ENCODE assay signal across 22 cellular contexts in genomic region chr19:52155596-52156359, GRCh38. TPM values are rescaled to one million over a fixed set of nuclear protein-coding genes. Genes with fewer than 3 reads are reported as not detected.
A peak's percentile ranks its signal among the peaks of the same experiment; 100 is the strongest.
DNase-seq lines count a peak whose midpoint lies in the region; ATAC-seq, FAIRE-seq and TF ChIP-seq lines count a peak whose summit lies in the region.
"Had no signal": no experiment of that assay in that cellular context is flagged by ENCODE, and none has a peak within 500 bp of the region (broad histone marks: within the 10 kb centered on the region; RNA-seq: fewer than 3 reads in every experiment).

No MANE protein-coding gene starts in this region.

- DNase-seq in CD4-positive, CD25-positive, alpha-beta regulatory T cell: no peak
- peak; percentile 5 for DNase-seq in HT-29 (ENCODE audit: low spot score)
- DNase-seq in H1 (ENCODE audit: low read depth in 1 of 2, low spot score in 2 of 2): no peak
- DNase-seq in naive thymus-derived CD4-positive, alpha-beta T cell: no peak
- DNase-seq in smooth muscle cell (lab: John Stamatoyannopoulos, UW; ENCODE audit: unreplicated experiment): no peak
- no peak for DNase-seq in LoVo (ENCODE audit: low spot score)
- no peak for DNase-seq in naive thymus-derived CD8-positive, alpha-beta T cell
- DNase-seq: KG1, MM.1S, NCI-H1417, NCI-H1694, NCI-H2029 treated with DMSO at 0.1 percent for 48 hours, NCI-H226, NCI-H510A, NCI-H69, SHP77 had no signal

- H2BK5ac ChIP-seq in H1 (ENCODE audit: low read depth, low read length): no peak overlapping the region

- no peak overlapping the region for H3K4ac ChIP-seq in H1 (replicated peaks; ENCODE audit: insufficient read length, low read depth, low read length)

- no peaks in the 10 kb centered on the region for H3F3A ChIP-seq in smooth muscle cell (ENCODE audit: low read depth)

- H3K79me2 ChIP-seq in H1 (ENCODE audit: control insufficient read depth in 1 of 2, insufficient read depth in 2 of 2, low read length in 2 of 2): no peaks in the 10 kb centered on the region
- no peaks in the 10 kb centered on the region for H3K79me2 ChIP-seq in smooth muscle cell (ENCODE audit: low read depth)

- H3K9me3 Mint-ChIP-seq in CD4-positive, CD25-positive, alpha-beta regulatory T cell: peaks cover 4 to 88% (median 48%) of the 10 kb centered on the region in 7 donors
- peaks cover 22 to 99% (median 80%) of the 10 kb centered on the region in 11 donors for H3K9me3 Mint-ChIP-seq in naive thymus-derived CD4-positive, alpha-beta T cell
- peaks cover 18 to 99% (median 66%) of the 10 kb centered on the region in 9 donors for H3K9me3 Mint-ChIP-seq in naive thymus-derived CD8-positive, alpha-beta T cell

- no peak overlapping the region for H3K23ac ChIP-seq in H1 (ENCODE audit: insufficient read length)

- peak overlapping the region; percentile 14 for H3K4me3 ChIP-seq in CD4-positive, CD25-positive, alpha-beta regulatory T cell (ENCODE audit: low read depth, low read length)
- H3K4me3 ChIP-seq in H1 (ENCODE audit: extremely low read depth in 1 of 4, insufficient read depth in 2 of 4, low read depth in 3 of 4, low read length in 4 of 4): no peak overlapping the region
- peak overlapping the region; percentile 19 for H3K4me3 ChIP-seq in naive thymus-derived CD4-positive, alpha-beta T cell (ENCODE audit: low read length)
- no peak overlapping the region for H3K4me3 ChIP-seq in smooth muscle cell

- H3K14ac ChIP-seq in H1 (ENCODE audit: insufficient read length): no peak overlapping the region

- intact Hi-C loops in naive thymus-derived CD4-positive, alpha-beta T cell (cut with micrococcal nuclease): no loop called here

- no peaks in the 10 kb centered on the region for H3K79me1 ChIP-seq in H1 (ENCODE audit: low read depth, low read length)

- peaks cover 44% of the 10 kb centered on the region for H3K36me3 ChIP-seq in CD4-positive, CD25-positive, alpha-beta regulatory T cell (ENCODE audit: control insufficient read depth, insufficient read depth, low read length)
- peaks cover 8 to 84% (median 37%) of the 10 kb centered on the region in 4 experiments for H3K36me3 ChIP-seq in H1 (ENCODE audit: control insufficient read depth in 2 of 4, insufficient read depth in 4 of 4, low read length in 3 of 4)
- peaks cover 23 to 59% (median 31%) of the 10 kb centered on the region in 3 experiments for H3K36me3 ChIP-seq in naive thymus-derived CD4-positive, alpha-beta T cell (ENCODE audit: control insufficient read depth in 2 of 3, insufficient read depth in 3 of 3, low read length in 3 of 3)
- peaks cover 68% of the 10 kb centered on the region for H3K36me3 ChIP-seq in smooth muscle cell (ENCODE audit: low read depth)

- H3K27me3 Mint-ChIP-seq in CD4-positive, CD25-positive, alpha-beta regulatory T cell: peaks cover 4% of the 10 kb centered on the region
- H3K27me3 Mint-ChIP-seq in naive thymus-derived CD4-positive, alpha-beta T cell: no peaks in the 10 kb centered on the region
- H3K27me3 Mint-ChIP-seq in naive thymus-derived CD8-positive, alpha-beta T cell: no peaks in the 10 kb centered on the region

- H2AFZ ChIP-seq in H1 (ENCODE audit: low read length) (no peak overlapping the region), smooth muscle cell (ENCODE audit: low read depth) (no peak overlapping the region)

- no peaks in the 10 kb centered on the region for H4K20me1 ChIP-seq in H1 (replicated peaks in 1 of 2; ENCODE audit: control insufficient read depth in 1 of 2, insufficient read depth in 2 of 2, low read length in 2 of 2)
- H4K20me1 ChIP-seq in smooth muscle cell (ENCODE audit: low read depth): no peaks in the 10 kb centered on the region

- POLR2A ChIA-PET in H1 (lab: Charles Lee; ENCODE audit: partially characterized antibody): no interaction called here
- POLR2A ChIA-PET in naive thymus-derived CD4-positive, alpha-beta T cell (lab: Charles Lee): no interaction called here
- POLR2A ChIA-PET in naive thymus-derived CD8-positive, alpha-beta T cell (lab: Charles Lee): no interaction called here

- no peak overlapping the region for H2BK12ac ChIP-seq in H1 (ENCODE audit: low read depth, low read length)

- H3K27ac Mint-ChIP-seq in CD4-positive, CD25-positive, alpha-beta regulatory T cell: no peak overlapping the region
- H3K27ac Mint-ChIP-seq in naive thymus-derived CD4-positive, alpha-beta T cell: no peak overlapping the region
- no peak overlapping the region for H3K27ac Mint-ChIP-seq in naive thymus-derived CD8-positive, alpha-beta T cell
- H3K27ac Mint-ChIP-seq: CD14-positive monocyte; T-helper 1 cell treated with Interleukin-12 subunit alpha and Interleukin-12 subunit beta and Interleukin-4 antibody, amounts not matched to agents 30 μg/mL and 1 μg/mL, for 36 hours had no signal

- H2BK20ac ChIP-seq in H1 (ENCODE audit: low read length): no peak overlapping the region

- no peak overlapping the region for H2AK5ac ChIP-seq in H1 (ENCODE audit: low read depth, low read length)

- TF ChIP-seq RAD21 in H1 (IDR thresholded peaks at IDR 0.05 in 1 of 2, conservative IDR thresholded peaks at IDR 0.05 in 1 of 2; ENCODE audit: low read depth in 2 of 2, low read length in 2 of 2): no peak

- no peak overlapping the region; the same call in 1 of the 2 replicates for H4K8ac ChIP-seq in H1 (ENCODE audit: extremely low read depth, insufficient read depth, low read length)

- no peak for FAIRE-seq in H1 (lab: Jason Lieb, UNC)
- FAIRE-seq: D721Med, G401.6 had no signal

- TF ChIP-seq EP300 in H1 (IDR thresholded peaks at IDR 0.05; ENCODE audit: borderline replicate concordance in 1 of 2, low read depth in 2 of 2, low read length in 2 of 2): no peak

- no peaks in the 10 kb centered on the region for H3K4me1 ChIP-seq in CD4-positive, CD25-positive, alpha-beta regulatory T cell (ENCODE audit: control insufficient read depth, insufficient read depth, low read length, poor library complexity, severe bottlenecking)
- H3K4me1 ChIP-seq in H1 (replicated peaks in 1 of 4; ENCODE audit: control insufficient read depth in 3 of 4, insufficient read depth in 4 of 4, low read length in 3 of 4) (no peaks in the 10 kb centered on the region), smooth muscle cell (ENCODE audit: low read depth) (no peaks in the 10 kb centered on the region)
- H3K4me1 ChIP-seq in naive thymus-derived CD4-positive, alpha-beta T cell (ENCODE audit: control insufficient read depth in 2 of 2, insufficient read depth in 2 of 2, low read length in 2 of 2): no peaks in the 10 kb centered on the region

- no peak overlapping the region for H3K56ac ChIP-seq in H1 (replicated peaks; ENCODE audit: insufficient read length, low read depth, low read length)

- H3K27me3 ChIP-seq in CD4-positive, CD25-positive, alpha-beta regulatory T cell (ENCODE audit: control insufficient read depth, insufficient read depth, low read length): no peaks in the 10 kb centered on the region
- H3K27me3 ChIP-seq in H1 (replicated peaks in 1 of 4; ENCODE audit: control insufficient read depth in 3 of 4, extremely low read depth in 1 of 4, insufficient read depth in 3 of 4, low read length in 3 of 4) (no peaks in the 10 kb centered on the region), smooth muscle cell (ENCODE audit: low read depth) (no peaks in the 10 kb centered on the region)
- H3K27me3 ChIP-seq in naive thymus-derived CD4-positive, alpha-beta T cell (ENCODE audit: control insufficient read depth in 2 of 2, insufficient read depth in 2 of 2, low read length in 2 of 2): no peaks in the 10 kb centered on the region

- CTCF ChIA-PET in H1 (lab: Charles Lee; ENCODE audit: partially characterized antibody): no interaction called here
- CTCF ChIA-PET in naive thymus-derived CD4-positive, alpha-beta T cell (lab: Charles Lee): no interaction called here

- H3K4me2 ChIP-seq in H1 (ENCODE audit: insufficient read depth in 1 of 2, low read depth in 2 of 2, low read length in 2 of 2) (no peak overlapping the region), smooth muscle cell (no peak overlapping the region)

- no peak overlapping the region for H3K4me3 Mint-ChIP-seq in CD4-positive, CD25-positive, alpha-beta regulatory T cell
- H3K4me3 Mint-ChIP-seq in naive thymus-derived CD4-positive, alpha-beta T cell: no peak overlapping the region
- peak overlapping the region in 1 of 10 donors; percentile 1 for H3K4me3 Mint-ChIP-seq in naive thymus-derived CD8-positive, alpha-beta T cell
- H3K4me3 Mint-ChIP-seq: CD14-positive monocyte; T-helper 1 cell treated with Interleukin-12 subunit alpha and Interleukin-12 subunit beta and Interleukin-4 antibody, amounts not matched to agents 30 μg/mL and 1 μg/mL, for 36 hours had no signal

- H2BK15ac ChIP-seq in H1 (ENCODE audit: low read length): no peak overlapping the region

- no peak overlapping the region for H2BK120ac ChIP-seq in H1 (replicated peaks; ENCODE audit: low read depth, low read length)

- H3K18ac ChIP-seq in H1 (ENCODE audit: extremely low read depth, low read length): no peak overlapping the region

- 94% methylated on average over 15 of the region's 15 CpGs; no CpG with 5 or more reads in 1 of the 2 experiments for WGBS in H1 (ENCODE audit: extremely low coverage in 1 of 2, insufficient coverage in 1 of 2, insufficient read length in 1 of 2, insufficient replicate concordance in 2 of 2, low coverage in 1 of 2, low lambda C conversion rate in 2 of 2, missing lambda C conversion rate in 1 of 2), 2 experiments
- WGBS in smooth muscle cell (ENCODE audit: low lambda C conversion rate): 97% methylated on average over 15 of the region's 15 CpGs

- H3K9ac ChIP-seq in H1 (replicated peaks in 1 of 4; ENCODE audit: extremely low read depth in 1 of 4, low read depth in 3 of 4, low read length in 3 of 4): no peak overlapping the region
- H3K9ac ChIP-seq in smooth muscle cell (ENCODE audit: low read depth): no peak overlapping the region

- TF ChIP-seq POLR2A in H1 (IDR thresholded peaks at IDR 0.05; ENCODE audit: control extremely low read depth in 1 of 2, low read depth in 2 of 2, low read length in 2 of 2): no peak

- H4K5ac ChIP-seq in H1 (ENCODE audit: insufficient read length, low read depth, low read length): no peak overlapping the region

- H3K23me2 ChIP-seq in H1 (ENCODE audit: low read depth, low read length): no peaks in the 10 kb centered on the region

- H3K4me1 Mint-ChIP-seq in CD4-positive, CD25-positive, alpha-beta regulatory T cell: peaks cover 0 to 5% (median 2%) of the 10 kb centered on the region in 4 donors
- peaks cover 0 to 3% (median 0%) of the 10 kb centered on the region in 7 donors for H3K4me1 Mint-ChIP-seq in naive thymus-derived CD4-positive, alpha-beta T cell
- H3K4me1 Mint-ChIP-seq in naive thymus-derived CD8-positive, alpha-beta T cell: peaks cover 0 to 2% (median 0%) of the 10 kb centered on the region in 4 donors
- H3K4me1 Mint-ChIP-seq: CD14-positive monocyte had no signal

- no peak for TF ChIP-seq CTCF in H1 (IDR thresholded peaks at IDR 0.05; ENCODE audit: control extremely low read depth in 1 of 3, insufficient read depth in 1 of 3, low read depth in 1 of 3, low read length in 3 of 3)
- no peak for TF ChIP-seq CTCF in smooth muscle cell (IDR thresholded peaks at IDR 0.05; ENCODE audit: borderline replicate concordance, insufficient read depth, poor library complexity, severe bottlenecking)

- H4K91ac ChIP-seq in H1 (replicated peaks; ENCODE audit: insufficient read length, low read length): no peak overlapping the region

- no peak for ATAC-seq in CD4-positive, CD25-positive, alpha-beta regulatory T cell (ENCODE audit: low read depth in 2 of 2)
- no peak for ATAC-seq in naive thymus-derived CD4-positive, alpha-beta T cell
- ATAC-seq in naive thymus-derived CD8-positive, alpha-beta T cell: no peak
- ATAC-seq: Panc1 had no signal

- H3K27ac ChIP-seq in CD4-positive, CD25-positive, alpha-beta regulatory T cell (ENCODE audit: insufficient read depth, low read length, poor library complexity, severe bottlenecking): no peak overlapping the region
- H3K27ac ChIP-seq in H1 (ENCODE audit: low read depth, low read length): no peak overlapping the region
- H3K27ac ChIP-seq in naive thymus-derived CD4-positive, alpha-beta T cell (ENCODE audit: low read depth, low read length): no peak overlapping the region
- H3K27ac ChIP-seq in smooth muscle cell (ENCODE audit: low read depth): no peak overlapping the region
- H3K27ac ChIP-seq: RWPE1 had no signal

- peaks cover 87 to 99% of the 10 kb centered on the region in 2 experiments for H3K9me3 ChIP-seq in CD4-positive, CD25-positive, alpha-beta regulatory T cell (ENCODE audit: control insufficient read depth in 2 of 2, low read length in 2 of 2)
- H3K9me3 ChIP-seq in H1 (ENCODE audit: insufficient read depth in 2 of 2, low read depth in 1 of 2, low read length in 1 of 2): peaks cover 63 to 78% of the 10 kb centered on the region in 2 experiments
- peaks cover 18 to 90% (median 25%) of the 10 kb centered on the region in 3 experiments for H3K9me3 ChIP-seq in naive thymus-derived CD4-positive, alpha-beta T cell (ENCODE audit: control insufficient read depth in 2 of 3, low read length in 3 of 3)
- H3K9me3 ChIP-seq in smooth muscle cell (replicated peaks; ENCODE audit: low read depth): peaks cover 85% of the 10 kb centered on the region

- H3K36me3 Mint-ChIP-seq in CD4-positive, CD25-positive, alpha-beta regulatory T cell: peaks cover 65% of the 10 kb centered on the region
- H3K36me3 Mint-ChIP-seq in naive thymus-derived CD4-positive, alpha-beta T cell: peaks cover 49 to 82% (median 76%) of the 10 kb centered on the region in 5 donors
- H3K36me3 Mint-ChIP-seq in naive thymus-derived CD8-positive, alpha-beta T cell: peaks cover 70 to 93% (median 73%) of the 10 kb centered on the region in 3 donors

RNA-seq across cellular contexts. Expression of gene ZNF836, which starts 15.6 kb away (rescaled TPM):
- total RNA-seq in CD4-positive, CD25-positive, alpha-beta regulatory T cell: 22.4 TPM
- 10 to 100 TPM in 1 of 4 donors, 1 to 10 TPM in 3; 3.0 to 10.2 (median 8.3) TPM for polyA plus RNA-seq in CD4-positive, CD25-positive, alpha-beta regulatory T cell
- total RNA-seq in HT-29 (2014; rRNA removed; shearing (Covaris generic)): 0.10 and 1.6 TPM in 2 replicates
- 27.2 and 31.9 TPM in 2 replicates for total RNA-seq in H1 (2021; fragmentation: NEBNext Ultra II Directional; extraction: Animal tissue kit (Norgen Biotek cat#: 25700))
- 5.6 and 6.8 TPM in 2 replicates for polyA plus RNA-seq in H1 (2011; rRNA removed)
- polyA plus RNA-seq in H1 (2011; cell fraction: cytosol; rRNA removed): 5.6 TPM
- polyA plus RNA-seq in H1 (2011; cell fraction: nucleus; rRNA removed): 24.0 TPM
- polyA plus RNA-seq in H1 (2012, experiment 1 of 2): 13.4 to 26.7 TPM (median 14.4 TPM) in 4 replicates
- polyA plus RNA-seq in H1 (2012, experiment 2 of 2): 9.3 TPM
- polyA plus RNA-seq in H1 (2013, experiment 1 of 2): 24.7 TPM
- polyA plus RNA-seq in H1 (2013, experiment 2 of 2): 21.6 TPM
- 25.2 and 31.2 TPM in 2 replicates for polyA minus RNA-seq in H1 (2011; rRNA and poly(A)+ RNA removed)
- polyA minus RNA-seq in H1 (2011; cell fraction: cytosol; rRNA and poly(A)+ RNA removed): 10.9 TPM
- 28.6 TPM for polyA minus RNA-seq in H1 (2011; cell fraction: nucleus; rRNA and poly(A)+ RNA removed)
- 10 to 100 TPM; 20.1 to 57.5 (median 27.4) TPM for total RNA-seq in naive thymus-derived CD4-positive, alpha-beta T cell
- 10 to 100 TPM; 10.2 to 21.2 TPM for polyA plus RNA-seq in naive thymus-derived CD4-positive, alpha-beta T cell
- 5.7 TPM in 2 replicates for total RNA-seq in smooth muscle cell
- polyA plus RNA-seq in smooth muscle cell: 3.2 and 3.3 TPM in 2 replicates
- 10 to 100 TPM; 45.7 to 46.6 TPM for total RNA-seq in naive thymus-derived CD8-positive, alpha-beta T cell
- polyA plus RNA-seq in naive thymus-derived CD8-positive, alpha-beta T cell: 10 to 100 TPM; 10.2 to 19.8 (median 12.8) TPM

RNA-seq across cellular contexts. Expression of gene ZNF616, which starts 16.0 kb away (rescaled TPM):
- 2.8 TPM for total RNA-seq in CD4-positive, CD25-positive, alpha-beta regulatory T cell
- 1 to 10 TPM; 2.4 to 8.2 (median 4.1) TPM for polyA plus RNA-seq in CD4-positive, CD25-positive, alpha-beta regulatory T cell
- total RNA-seq in HT-29 (2014; rRNA removed; shearing (Covaris generic)): 0.50 and 0.81 TPM in 2 replicates
- 40.2 and 40.5 TPM in 2 replicates for total RNA-seq in H1 (2021; fragmentation: NEBNext Ultra II Directional; extraction: Animal tissue kit (Norgen Biotek cat#: 25700))
- polyA plus RNA-seq in H1 (2011; rRNA removed) (3.5 and 5.7 TPM in 2 replicates), smooth muscle cell (4.8 and 8.7 TPM in 2 replicates)
- polyA plus RNA-seq in H1 (2011; cell fraction: cytosol; rRNA removed): 7.3 TPM
- 9.4 TPM for polyA plus RNA-seq in H1 (2011; cell fraction: nucleus; rRNA removed)
- 14.1 to 26.9 TPM (median 18.7 TPM) in 4 replicates for polyA plus RNA-seq in H1 (2012, experiment 1 of 2)
- polyA plus RNA-seq in H1 (2012, experiment 2 of 2): 1.4 TPM
- polyA plus RNA-seq in H1 (2013, experiment 1 of 2): 15.4 TPM
- polyA plus RNA-seq in H1 (2013, experiment 2 of 2): 13.2 TPM
- polyA minus RNA-seq in H1 (2011; rRNA and poly(A)+ RNA removed): 30.0 and 41.0 TPM in 2 replicates
- 17.4 TPM for polyA minus RNA-seq in H1 (2011; cell fraction: cytosol; rRNA and poly(A)+ RNA removed)
- polyA minus RNA-seq in H1 (2011; cell fraction: nucleus; rRNA and poly(A)+ RNA removed): 60.3 TPM
- total RNA-seq in naive thymus-derived CD4-positive, alpha-beta T cell: 10 to 100 TPM in 2 of 5 experiments, 1 to 10 TPM in 3; 2.8 to 18.5 (median 6.1) TPM
- 10 to 100 TPM in 1 of 2 donors, 1 to 10 TPM in 1; 6.5 to 10.8 TPM for polyA plus RNA-seq in naive thymus-derived CD4-positive, alpha-beta T cell
- 11.3 and 13.2 TPM in 2 replicates for total RNA-seq in smooth muscle cell
- total RNA-seq in naive thymus-derived CD8-positive, alpha-beta T cell: 10 to 100 TPM; 15.5 to 16.7 TPM
- 1 to 10 TPM; 2.3 to 6.7 (median 4.9) TPM for polyA plus RNA-seq in naive thymus-derived CD8-positive, alpha-beta T cell

RNA-seq across cellular contexts. Expression of gene PPP2R1A, which starts 34.1 kb away (rescaled TPM):
- total RNA-seq in CD4-positive, CD25-positive, alpha-beta regulatory T cell: 180 TPM
- polyA plus RNA-seq in CD4-positive, CD25-positive, alpha-beta regulatory T cell: 100 to 1,000 TPM; 170 to 212 (median 180) TPM
- 430 and 450 TPM in 2 replicates for total RNA-seq in HT-29 (2014; rRNA removed; shearing (Covaris generic))
- total RNA-seq in H1 (2021; fragmentation: NEBNext Ultra II Directional; extraction: Animal tissue kit (Norgen Biotek cat#: 25700)): 378 and 382 TPM in 2 replicates
- polyA plus RNA-seq in H1 (2011; rRNA removed) (380 and 428 TPM in 2 replicates), smooth muscle cell (256 and 265 TPM in 2 replicates)
- 289 TPM for polyA plus RNA-seq in H1 (2011; cell fraction: cytosol; rRNA removed)
- polyA plus RNA-seq in H1 (2011; cell fraction: nucleus; rRNA removed): 373 TPM
- polyA plus RNA-seq in H1 (2012, experiment 1 of 2): 423 to 640 TPM (median 550 TPM) in 4 replicates
- polyA plus RNA-seq in H1 (2012, experiment 2 of 2): 425 TPM
- polyA plus RNA-seq in H1 (2013, experiment 1 of 2): 133 TPM
- polyA plus RNA-seq in H1 (2013, experiment 2 of 2): 118 TPM
- 389 and 467 TPM in 2 replicates for polyA minus RNA-seq in H1 (2011; rRNA and poly(A)+ RNA removed)
- polyA minus RNA-seq in H1 (2011; cell fraction: cytosol; rRNA and poly(A)+ RNA removed): 311 TPM
- 219 TPM for polyA minus RNA-seq in H1 (2011; cell fraction: nucleus; rRNA and poly(A)+ RNA removed)
- total RNA-seq in naive thymus-derived CD4-positive, alpha-beta T cell: 100 to 1,000 TPM; 156 to 215 (median 168) TPM
- polyA plus RNA-seq in naive thymus-derived CD4-positive, alpha-beta T cell: 100 to 1,000 TPM; 148 to 165 TPM
- total RNA-seq in smooth muscle cell: 121 and 160 TPM in 2 replicates
- total RNA-seq in naive thymus-derived CD8-positive, alpha-beta T cell: 100 to 1,000 TPM; 184 TPM
- polyA plus RNA-seq in naive thymus-derived CD8-positive, alpha-beta T cell: 100 to 1,000 TPM; 148 to 174 (median 170) TPM

Comparison
In these comparisons a context has a peak if more than half of its experiments do, and no peak if none do; other contexts are left out.
1. H3K4me3 ChIP-seq: peak in CD4-positive, CD25-positive, alpha-beta regulatory T cell (single experiment) and naive thymus-derived CD4-positive, alpha-beta T cell (single experiment); none in H1 (0 of 4) and smooth muscle cell (single experiment).